In the genomic region with DNA sequence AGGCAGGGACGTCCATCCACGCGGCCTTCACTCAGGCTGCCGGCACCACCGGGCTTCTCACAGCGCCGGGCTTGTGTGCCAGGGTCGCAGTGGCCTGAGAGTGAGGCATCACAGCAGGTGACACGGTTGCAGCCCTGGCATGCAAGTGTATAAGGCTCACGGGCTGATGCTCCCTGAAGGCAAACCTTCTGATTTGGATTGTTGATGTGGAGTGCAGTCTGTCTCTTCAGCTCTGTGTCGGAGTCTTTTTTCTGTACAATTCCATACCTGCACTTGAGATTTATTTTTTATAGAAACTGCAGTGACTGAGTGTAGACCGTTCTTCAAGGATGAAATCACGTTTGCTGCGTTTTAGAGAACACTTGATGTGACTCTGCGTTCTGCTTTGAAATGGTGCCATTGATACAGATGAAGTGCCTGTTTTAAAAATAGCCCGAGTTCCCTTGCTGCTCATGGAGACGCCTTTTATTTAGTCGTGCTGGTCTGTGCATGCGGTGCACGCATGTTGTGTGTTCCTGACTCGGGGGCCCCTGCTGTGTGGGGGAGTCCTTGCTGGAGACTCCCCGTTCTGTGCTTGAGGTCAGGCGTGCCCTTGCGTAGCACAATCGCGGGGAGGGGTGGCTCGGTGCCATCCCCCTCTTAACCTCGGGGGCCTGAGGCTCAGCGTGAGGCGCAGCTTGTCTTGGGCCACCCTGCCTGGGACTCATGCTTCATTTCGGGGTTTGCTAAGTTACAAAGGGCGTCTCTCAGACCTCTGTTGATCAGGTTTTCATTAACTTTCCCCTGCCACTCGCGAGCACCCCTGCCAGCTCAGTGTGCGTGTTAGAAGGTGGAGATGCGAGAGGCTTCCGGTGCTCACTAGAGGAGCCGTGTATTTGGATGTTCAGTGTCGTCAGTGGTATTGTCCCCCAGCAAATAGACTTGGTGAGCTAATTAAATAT, we compare ENCODE assay signal across 8 cellular contexts. TPM values are rescaled to one million over a fixed set of nuclear protein-coding genes. Genes with fewer than 3 reads are reported as not detected.
A peak's percentile ranks its signal among the peaks of the same experiment; 100 is the strongest.
DNase-seq lines count a peak whose midpoint lies in the region; ATAC-seq and TF ChIP-seq lines count a peak whose summit lies in the region.

No MANE protein-coding gene starts in this region.

- no peaks in the 10 kb centered on the region for H3K79me2 ChIP-seq in mammary epithelial cell (ENCODE audit: insufficient read depth, low read length)

- H3K9ac ChIP-seq in mammary epithelial cell (ENCODE audit: insufficient read depth, low read length) = no peak overlapping the region

- H3K27me3 ChIP-seq in mammary epithelial cell (ENCODE audit: insufficient read depth, low read length) = no peaks in the 10 kb centered on the region

- no peak overlapping the region for H3K4me2 ChIP-seq in mammary epithelial cell (ENCODE audit: insufficient read depth, low read depth, low read length)

- H3K27ac ChIP-seq in mammary epithelial cell (ENCODE audit: insufficient read depth, low read depth, low read length) = no peak overlapping the region

- CTCF ChIA-PET in mammary epithelial cell (lab: Charles Lee; ENCODE audit: low non-redundant PET) = no interaction called here

- peaks cover 2% of the 10 kb centered on the region for H3K36me3 ChIP-seq in mammary epithelial cell (ENCODE audit: insufficient read depth, low read length)

- no peaks in the 10 kb centered on the region for H4K20me1 ChIP-seq in mammary epithelial cell (ENCODE audit: insufficient read depth, low read length)

- H3K4me3 Mint-ChIP-seq in progenitor cell of endocrine pancreas (ENCODE audit: low read depth) = no peak overlapping the region

- dilution Hi-C loops in mammary epithelial cell (cut with HindIII; ENCODE audit: low sequenced_read_pairs) = no loop called here

- no peaks in the 10 kb centered on the region for H3K27me3 Mint-ChIP-seq in progenitor cell of endocrine pancreas

- intact Hi-C loops in mammary epithelial cell (cut with micrococcal nuclease) = no loop called here

- peaks cover 19% of the 10 kb centered on the region for H3K36me3 Mint-ChIP-seq in progenitor cell of endocrine pancreas (ENCODE audit: insufficient read depth)

- no peaks in the 10 kb centered on the region for H3K4me1 Mint-ChIP-seq in progenitor cell of endocrine pancreas (ENCODE audit: low read depth)

- no peak overlapping the region for H2AFZ ChIP-seq in mammary epithelial cell (ENCODE audit: low read depth, low read length)

- H3K4me1 ChIP-seq in mammary epithelial cell (ENCODE audit: insufficient read depth, low read length) = no peaks in the 10 kb centered on the region

- H3K9me3 Mint-ChIP-seq in progenitor cell of endocrine pancreas (ENCODE audit: low read depth) = no peaks in the 10 kb centered on the region

- DNase-seq in inferior parietal cortex (ENCODE audit: extremely low spot score) (peak; percentile 17), Kasumi-1 (lab: John Stamatoyannopoulos, UW) (no peak), progenitor cell of endocrine pancreas (ENCODE audit: low spot score, unreplicated experiment) (no peak), mammary epithelial cell (no peak)
- no peak for DNase-seq in activated CD4-positive, alpha-beta T cell treated with anti-CD3 and anti-CD28 coated beads for 4 hours

- no peak overlapping the region for H3K4me3 ChIP-seq in mammary epithelial cell (replicated peaks in 1 of 3; ENCODE audit: insufficient read depth in 1 of 3, low read depth in 2 of 3, low read length in 3 of 3)

- in situ Hi-C loops in mammary epithelial cell (cut with MboI; ENCODE audit: low sequenced_read_pairs in 2 of 2) = no loop called here

- WGBS in mammary epithelial cell (ENCODE audit: low coverage, missing lambda C conversion rate) = 96% methylated on average over 35 of the region's 39 CpGs

- H3K9me3 ChIP-seq in mammary epithelial cell (replicated peaks; ENCODE audit: insufficient read depth, low read length) = no peaks in the 10 kb centered on the region

- BruUV-seq in mammary epithelial cell (replicated peaks; lab: Mats Ljungman, UMichigan) = no TSS peak

- ATAC-seq in GM18498 (IDR thresholded peaks at IDR 0.05; ENCODE audit: unreplicated experiment) (peak; percentile 74), GM21360 (IDR thresholded peaks at IDR 0.05; ENCODE audit: unreplicated experiment) (peak; percentile 49), HG03378 (IDR thresholded peaks at IDR 0.05; ENCODE audit: unreplicated experiment) (peak; percentile 40)

- no peak for TF ChIP-seq CTCF in progenitor cell of endocrine pancreas (IDR thresholded peaks at IDR 0.05; ENCODE audit: unreplicated experiment)
- TF ChIP-seq CTCF in mammary epithelial cell (conservative IDR thresholded peaks at IDR 0.05 in 1 of 2, IDR thresholded peaks at IDR 0.05 in 1 of 2; ENCODE audit: extremely low read depth in 1 of 2, insufficient read depth in 1 of 2, low read depth in 1 of 2, low read length in 2 of 2) = no peak

- H3K27ac Mint-ChIP-seq in progenitor cell of endocrine pancreas = no peak overlapping the region

RNA-seq across cellular contexts. Expression of a gene that starts 21.6 kb away (rescaled TPM):
- total RNA-seq in progenitor cell of endocrine pancreas (2.5 and 3.0 TPM in 2 replicates), mammary epithelial cell (under 1 TPM in 1 of 2 donors, not detected in 1; 0.64 TPM)
- not detected for polyA plus RNA-seq in mammary epithelial cell
- polyA minus RNA-seq in mammary epithelial cell = not detected
